ENCODE assay signal across 8 cellular contexts in genomic region chr16:31507929-31508705, GRCh38.
DNase-seq lines count a peak whose midpoint lies in the region; ATAC-seq, FAIRE-seq and TF ChIP-seq lines count a peak whose summit lies in the region.

RUSF1 (minus strand) TSS chr16:31508391; CDS start chr16:31508373, 18 bp downstream.

- TF ChIP-seq CTCF in D721Med (IDR thresholded peaks at IDR 0.05; ENCODE audit: insufficient read depth, missing control alignments): no peak

- peak; percentile 91 for TF ChIP-seq POLR2A in erythroblast (IDR thresholded peaks at IDR 0.05; ENCODE audit: low read length)

- H3K36me3 ChIP-seq in HUES48 (ENCODE audit: control insufficient read depth, insufficient read depth, low read length): peaks cover 8% of the 10 kb centered on the region; the same call in 1 of the 2 replicates
- no peaks in the 10 kb centered on the region for H3K36me3 ChIP-seq in mucosa of stomach (ENCODE audit: control insufficient read depth, insufficient read depth, low read length)

- H3K9me3 ChIP-seq in HUES48 (ENCODE audit: control insufficient read depth, insufficient read depth, low read length) (no peaks in the 10 kb centered on the region), mucosa of stomach (ENCODE audit: control insufficient read depth, low read length) (no peaks in the 10 kb centered on the region)

- H3K4me1 ChIP-seq in HUES48 (ENCODE audit: control insufficient read depth, insufficient read depth, low read length): peaks cover 11% of the 10 kb centered on the region
- H3K4me1 ChIP-seq in mucosa of stomach (ENCODE audit: control insufficient read depth, insufficient read depth, low read length): peaks cover 17% of the 10 kb centered on the region

- H3K9ac ChIP-seq in HUES48 (ENCODE audit: low read depth, low read length): peak within 1 kb of the TSS; percentile 89
- peak within 1 kb of the TSS; percentile 99 for H3K9ac ChIP-seq in mucosa of stomach (ENCODE audit: low read length)

- H3K4me3 ChIP-seq in HUES48 (ENCODE audit: low read depth, low read length): peak within 1 kb of the TSS; percentile 85
- H3K4me3 ChIP-seq in mucosa of stomach (ENCODE audit: low read length): peak within 1 kb of the TSS; percentile 85

- peak; percentile 82 for DNase-seq in D721Med (ENCODE audit: insufficient read length, low spot score)
- peak; percentile 95 for DNase-seq in OCI-M1 (lab: John Stamatoyannopoulos, UW)
- DNase-seq in activated T-cell treated with anti-CD3 and anti-CD28 coated beads for 48 hours (ENCODE audit: low read depth): peak; percentile 83
- DNase-seq in erythroblast (lab: John Stamatoyannopoulos, UW): peak; percentile 94
- DNase-seq in stimulated activated CD8-positive, alpha-beta memory T cell treated with anti-CD3 and anti-CD28 coated beads, Interleukin-4, amount 100 ng/mL, for 48 hours: peak; percentile 89

- peak; percentile 89 for ATAC-seq in GM21390 (IDR thresholded peaks at IDR 0.05; ENCODE audit: unreplicated experiment)

- peak within 1 kb of the TSS; percentile 83 for H3K27ac ChIP-seq in HUES48 (ENCODE audit: low read depth, low read length)

- FAIRE-seq in D721Med (lab: Jason Lieb, UNC): no peak

- no peaks in the 10 kb centered on the region for H3K27me3 ChIP-seq in HUES48 (ENCODE audit: control insufficient read depth, insufficient read depth, low read length)
- no peaks in the 10 kb centered on the region for H3K27me3 ChIP-seq in mucosa of stomach (ENCODE audit: control insufficient read depth, insufficient read depth, low read length)

Comparison
In these comparisons a context has a peak if more than half of its experiments do, and no peak if none do; other contexts are left out.
1. Peak in every context shown above with its lines: DNase-seq, ATAC-seq, H3K4me3 ChIP-seq and H3K27ac ChIP-seq.